ENCODE assay signal across 13 cellular contexts in genomic region chr12:3720772-3721171, GRCh38. TPM values are rescaled to one million over a fixed set of nuclear protein-coding genes. Genes with fewer than 3 reads are reported as not detected.
DNase-seq lines count a peak whose midpoint lies in the region; ATAC-seq lines count a peak whose summit lies in the region.
"Had no signal": no experiment of that assay in that cellular context is flagged by ENCODE, and none has a peak within 500 bp of the region (broad histone marks: within the 10 kb centered on the region; RNA-seq: fewer than 3 reads in every experiment).

No MANE protein-coding gene starts in this region.

- peaks cover 12% of the 10 kb centered on the region for H3K79me2 ChIP-seq in Karpas-422 (ENCODE audit: low read length)

- H3K27ac Mint-ChIP-seq in immature natural killer cell: peak overlapping the region in 4 of 6 donors; percentile 13 to 43 (median 34)
- peak overlapping the region; percentile 74 for H3K27ac Mint-ChIP-seq in stimulated activated effector memory CD8-positive, alpha-beta T cell treated with anti-CD3 and anti-CD28 coated beads, Interleukin-12 subunit alpha, Interleukin-12 subunit beta, amount 100 ng/mL, for 72 hours
- H3K27ac Mint-ChIP-seq: CD14-positive monocyte had no signal

- H3K9me2 ChIP-seq in Karpas-422 (replicated peaks; ENCODE audit: insufficient read depth, low read length): no peaks in the 10 kb centered on the region

- no peak overlapping the region for H3K27ac ChIP-seq in Karpas-422 (ENCODE audit: low read length)
- H3K27ac ChIP-seq: 22Rv1 had no signal

- H3K4me3 ChIP-seq in Karpas-422 (ENCODE audit: low read length): no peak overlapping the region

- no peak for ATAC-seq in stimulated activated effector memory CD8-positive, alpha-beta T cell treated with anti-CD3 and anti-CD28 coated beads, Interleukin-12 subunit alpha, Interleukin-12 subunit beta, amount 100 ng/mL, for 72 hours
- ATAC-seq: HepG2 had no signal

- H3K4me1 ChIP-seq in Karpas-422 (ENCODE audit: low read length): peaks cover 7% of the 10 kb centered on the region
- H3K4me1 ChIP-seq: Caco-2 had no signal

- no peaks in the 10 kb centered on the region for H4K20me1 ChIP-seq in Karpas-422 (ENCODE audit: insufficient read depth, low read depth, low read length)

- peak overlapping the region in 1 of 5 donors; percentile 10 for H3K4me3 Mint-ChIP-seq in immature natural killer cell
- no peak overlapping the region for H3K4me3 Mint-ChIP-seq in stimulated activated effector memory CD8-positive, alpha-beta T cell treated with anti-CD3 and anti-CD28 coated beads, Interleukin-12 subunit alpha, Interleukin-12 subunit beta, amount 100 ng/mL, for 72 hours
- H3K4me3 Mint-ChIP-seq: CD14-positive monocyte had no signal

- H3K4me1 Mint-ChIP-seq in immature natural killer cell: peaks cover 29 to 30% of the 10 kb centered on the region in 2 donors
- H3K4me1 Mint-ChIP-seq in stimulated activated effector memory CD8-positive, alpha-beta T cell treated with anti-CD3 and anti-CD28 coated beads, Interleukin-12 subunit alpha, Interleukin-12 subunit beta, amount 100 ng/mL, for 72 hours: peaks cover 53% of the 10 kb centered on the region

- H3K27me3 Mint-ChIP-seq in immature natural killer cell (ENCODE audit: low read depth in 3 of 3): peaks cover 0 to 3% (median 0%) of the 10 kb centered on the region in 3 donors
- H3K27me3 Mint-ChIP-seq: CD8-positive, alpha-beta memory T cell had no signal

- H3K36me3 Mint-ChIP-seq in immature natural killer cell: peaks cover 17 to 50% (median 45%) of the 10 kb centered on the region in 3 donors
- H3K36me3 Mint-ChIP-seq in stimulated activated effector memory CD8-positive, alpha-beta T cell treated with anti-CD3 and anti-CD28 coated beads, Interleukin-12 subunit alpha, Interleukin-12 subunit beta, amount 100 ng/mL, for 72 hours: peaks cover 13% of the 10 kb centered on the region

- no peaks in the 10 kb centered on the region for H3K27me3 ChIP-seq in Karpas-422 (ENCODE audit: low read length)

- no peaks in the 10 kb centered on the region for H3K9me3 ChIP-seq in Karpas-422 (ENCODE audit: low read length)
- H3K9me3 ChIP-seq: Caco-2 had no signal

- H3K36me3 ChIP-seq in Karpas-422 (ENCODE audit: insufficient read depth, low read length): peaks cover 13% of the 10 kb centered on the region; the same call in 1 of the 2 replicates

- no peaks in the 10 kb centered on the region for H3K9me3 Mint-ChIP-seq in immature natural killer cell
- H3K9me3 Mint-ChIP-seq in stimulated activated effector memory CD8-positive, alpha-beta T cell treated with anti-CD3 and anti-CD28 coated beads, Interleukin-12 subunit alpha, Interleukin-12 subunit beta, amount 100 ng/mL, for 72 hours: peaks cover 6% of the 10 kb centered on the region

- no peak overlapping the region for H3K9ac ChIP-seq in Karpas-422 (ENCODE audit: low read length)

- no peak overlapping the region for H2AFZ ChIP-seq in Karpas-422 (ENCODE audit: low read length)

- peak; percentile 6 for DNase-seq in NCI-H748 (lab: John Stamatoyannopoulos, UW; ENCODE audit: unreplicated experiment)
- DNase-seq in NCI-H748 treated with DMSO at 0.1 percent for 48 hours (lab: John Stamatoyannopoulos, UW): no peak
- DNase-seq in DMS53 treated with DMSO at 0.1 percent for 48 hours (lab: John Stamatoyannopoulos, UW; ENCODE audit: unreplicated experiment): peak; percentile 64
- DNase-seq in immature natural killer cell: no peak
- no peak for DNase-seq in stimulated activated effector memory CD8-positive, alpha-beta T cell treated with anti-CD3 and anti-CD28 coated beads, Interleukin-12 subunit alpha, Interleukin-12 subunit beta, amount 100 ng/mL, for 72 hours (ENCODE audit: low spot score in 2 of 2)
- DNase-seq in Karpas-422: no peak
- DNase-seq in NCI-H774 (lab: John Stamatoyannopoulos, UW): no peak
- DNase-seq: Caco-2; CD8-positive, alpha-beta memory T cell; HCEC 1CT had no signal

- H3K4me2 ChIP-seq in Karpas-422 (ENCODE audit: low read depth, low read length, poor library complexity, severe bottlenecking): no peak overlapping the region

RNA-seq across cellular contexts. Expression of gene CRACR2A, which starts 32.1 kb away (rescaled TPM):
- 10 to 100 TPM in 2 of 3 donors, 1 to 10 TPM in 1; 4.0 to 33.9 (median 16.5) TPM for polyA plus RNA-seq in immature natural killer cell
- total RNA-seq in Karpas-422 (2014; rRNA removed; shearing (Covaris generic); ENCODE audit: low replicate concordance): 22.3 and 29.3 TPM in 2 replicates

Comparison
In these comparisons a context has a peak if more than half of its experiments do, and no peak if none do; other contexts are left out.
1. DNase-seq: peak in NCI-H748 (single experiment) and DMS53 treated with DMSO at 0.1 percent for 48 hours (single experiment); none in NCI-H748 treated with DMSO at 0.1 percent for 48 hours (single experiment), immature natural killer cell (0 of 3), stimulated activated effector memory CD8-positive, alpha-beta T cell treated with anti-CD3 and anti-CD28 coated beads, Interleukin-12 subunit alpha, Interleukin-12 subunit beta, amount 100 ng/mL, for 72 hours (0 of 2), Karpas-422 (single experiment) and NCI-H774 (single experiment).